In genomic region chr5:10485897-10486296, GRCh38 we compare ENCODE assay signal across 1 cellular context.
TF ChIP-seq lines count a peak whose summit lies in the region.

No MANE protein-coding gene starts in this region.

TF ChIP-seq in IMR-90, 13 proteins besides CTCF, POLR2A, EP300 and RAD21:
- TF ChIP-seq, protein P1, sequence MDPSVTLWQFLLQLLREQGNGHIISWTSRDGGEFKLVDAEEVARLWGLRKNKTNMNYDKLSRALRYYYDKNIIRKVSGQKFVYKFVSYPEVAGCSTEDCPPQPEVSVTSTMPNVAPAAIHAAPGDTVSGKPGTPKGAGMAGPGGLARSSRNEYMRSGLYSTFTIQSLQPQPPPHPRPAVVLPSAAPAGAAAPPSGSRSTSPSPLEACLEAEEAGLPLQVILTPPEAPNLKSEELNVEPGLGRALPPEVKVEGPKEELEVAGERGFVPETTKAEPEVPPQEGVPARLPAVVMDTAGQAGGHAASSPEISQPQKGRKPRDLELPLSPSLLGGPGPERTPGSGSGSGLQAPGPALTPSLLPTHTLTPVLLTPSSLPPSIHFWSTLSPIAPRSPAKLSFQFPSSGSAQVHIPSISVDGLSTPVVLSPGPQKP (IDR thresholded peaks at IDR 0.05; ENCODE audit: borderline replicate concordance, low read depth, low read length) = no peak
- TF ChIP-seq BHLHE40 (IDR thresholded peaks at IDR 0.05; ENCODE audit: low read depth, low read length) (no peak), MAZ (IDR thresholded peaks at IDR 0.05; ENCODE audit: borderline replicate concordance, low read depth, low read length) (no peak), RFX5 (IDR thresholded peaks at IDR 0.05; ENCODE audit: low read depth, low read length) (no peak)
TF ChIP-seq in IMR-90: peak in this region for 0.
